20 cellular contexts compared by ENCODE assay signal in the genomic region with DNA sequence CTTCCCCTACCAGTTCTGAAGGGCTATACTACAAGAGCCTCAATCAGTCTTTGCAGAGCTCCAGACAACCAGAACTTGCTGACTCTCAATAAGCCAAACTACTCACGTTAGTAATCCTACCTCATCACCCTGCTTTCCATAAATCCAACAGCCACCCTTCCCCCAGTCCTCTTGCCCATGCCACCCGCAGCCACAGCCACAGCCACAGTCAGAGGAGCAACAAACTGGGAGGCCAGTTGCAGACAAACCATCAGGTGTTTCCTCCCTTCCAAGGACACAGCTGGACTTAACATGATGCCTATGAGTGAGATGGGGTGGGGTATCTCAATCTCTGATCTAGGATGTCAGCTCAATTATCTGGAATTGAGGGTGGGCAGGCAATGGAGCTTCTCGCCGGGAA. TPM values are rescaled to one million over a fixed set of nuclear protein-coding genes. Genes with fewer than 3 reads are reported as not detected.
"Had no signal": no experiment of that assay in that cellular context is flagged by ENCODE, and none has a peak within 500 bp of the region (broad histone marks: within the 10 kb centered on the region; RNA-seq: fewer than 3 reads in every experiment).

No MANE protein-coding gene starts in this region.

- H3K4me1 ChIP-seq: gastrocnemius medialis, heart right ventricle, left ventricle myocardium inferior, prostate gland, tibial nerve, vagina had no signal

- ATAC-seq: gastrocnemius medialis, heart right ventricle, natural killer cell, right cardiac atrium had no signal

- H3K9me3 Mint-ChIP-seq: activated CD4-positive, alpha-beta T cell treated with anti-CD3 and anti-CD28 coated beads, Interleukin-2, amount 10 ng/mL, durations not matched to agents 7 days and 5 days; dendritic cell treated with granulocyte-macrophage colony-stimulating factor and Interleukin-4, amounts not matched to agents 40 ng/mL and 50 ng/mL, for 4 days; T-helper 2 cell treated with Interferon-gamma antibody and Interleukin-4, amounts not matched to agents 5 μg/mL and 100 μg/mL, for 36 hours had no signal

- H3K27ac ChIP-seq: gastrocnemius medialis, heart right ventricle, left ventricle myocardium inferior, prostate gland, skin epidermis, tibial nerve, vagina had no signal

- H3K36me3 Mint-ChIP-seq: natural killer cell had no signal

- DNase-seq: activated CD4-positive, alpha-beta T cell treated with anti-CD3 and anti-CD28 coated beads, Interleukin-2, amount 10 ng/mL, durations not matched to agents 7 days and 5 days; activated naive CD4-positive, alpha-beta T cell; gastrocnemius medialis; heart right ventricle; left ventricle myocardium inferior; mesenchymal stem cell; natural killer cell; right cardiac atrium; stimulated activated CD4-positive, alpha-beta T cell treated with anti-CD3 and anti-CD28 coated beads, Interleukin-4, amount 100 ng/mL, for 24 hours; stimulated activated naive CD4-positive, alpha-beta T cell treated with Interleukin-2 at 50 U/mL for 16 hours had no signal

- H3K9me3 ChIP-seq: gastrocnemius medialis, heart right ventricle, left ventricle myocardium inferior, prostate gland, tibial nerve, vagina had no signal

- H3K36me3 ChIP-seq: gastrocnemius medialis, heart right ventricle, left ventricle myocardium inferior, prostate gland, tibial nerve, vagina had no signal

- H3K4me3 ChIP-seq: gastrocnemius medialis, heart right ventricle, left ventricle myocardium inferior, prostate gland, skin epidermis, tibial nerve had no signal

- H3K4me1 Mint-ChIP-seq: natural killer cell had no signal

- H3K27ac Mint-ChIP-seq: activated CD4-positive, alpha-beta T cell treated with anti-CD3 and anti-CD28 coated beads, Interleukin-2, amount 10 ng/mL, durations not matched to agents 7 days and 5 days; dendritic cell treated with granulocyte-macrophage colony-stimulating factor and Interleukin-4, amounts not matched to agents 40 ng/mL and 50 ng/mL, for 4 days; natural killer cell; T-helper 2 cell treated with Interferon-gamma antibody and Interleukin-4, amounts not matched to agents 5 μg/mL and 100 μg/mL, for 36 hours had no signal

- H3K4me3 Mint-ChIP-seq: activated CD4-positive, alpha-beta T cell treated with anti-CD3 and anti-CD28 coated beads, Interleukin-2, amount 10 ng/mL, durations not matched to agents 7 days and 5 days; dendritic cell treated with granulocyte-macrophage colony-stimulating factor and Interleukin-4, amounts not matched to agents 40 ng/mL and 50 ng/mL, for 4 days; natural killer cell; T-helper 2 cell treated with Interferon-gamma antibody and Interleukin-4, amounts not matched to agents 5 μg/mL and 100 μg/mL, for 36 hours had no signal

- H3K27me3 ChIP-seq: gastrocnemius medialis, tibial nerve, vagina had no signal

- FAIRE-seq: bronchial epithelial cell had no signal

RNA-seq across cellular contexts. Expression of gene GABRA3, which starts 1.0 kb away (rescaled TPM):
- total RNA-seq: activated CD4-positive, alpha-beta T cell treated with anti-CD3 and anti-CD28 coated beads, Interleukin-2, amount 10 ng/mL, durations not matched to agents 7 days and 5 days; bronchial epithelial cell; epithelial cell of proximal tubule; gastrocnemius medialis; kidney epithelial cell; left ventricle myocardium inferior; natural killer cell; osteoblast; tibial nerve; vagina had no signal
- polyA plus RNA-seq: heart right ventricle, right cardiac atrium had no signal
